Comparison of ENCODE assay signal across 2 cellular contexts in the genomic region with DNA sequence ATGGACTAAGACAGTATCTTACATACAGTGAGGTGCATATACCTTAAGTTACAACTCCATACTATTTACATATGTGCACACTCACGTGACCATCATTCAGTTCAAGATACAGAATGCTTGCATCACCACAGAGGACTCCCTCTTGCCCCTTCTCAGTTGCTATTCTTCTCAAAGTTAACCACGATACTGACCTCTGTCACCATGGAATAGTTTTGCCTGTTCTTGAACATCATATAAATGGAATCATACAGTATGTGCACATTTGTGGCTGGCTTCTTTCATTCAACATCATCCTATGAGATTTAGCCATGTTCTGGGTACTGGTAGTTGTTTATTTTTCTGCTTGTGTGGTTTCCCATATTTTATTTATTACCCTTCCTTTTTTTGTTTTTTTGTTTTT.
TF ChIP-seq lines count a peak whose summit lies in the region.

No MANE protein-coding gene starts in this region.

TF ChIP-seq in IMR-90, 13 proteins besides CTCF, POLR2A, EP300 and RAD21:
- TF ChIP-seq SMC3 (IDR thresholded peaks at IDR 0.05; ENCODE audit: low read depth, low read length) (no peak), CEBPB (IDR thresholded peaks at IDR 0.05; ENCODE audit: low read depth, low read length) (peak; percentile 9; the same call in 1 of the 2 replicates)
- TF ChIP-seq, protein P1, sequence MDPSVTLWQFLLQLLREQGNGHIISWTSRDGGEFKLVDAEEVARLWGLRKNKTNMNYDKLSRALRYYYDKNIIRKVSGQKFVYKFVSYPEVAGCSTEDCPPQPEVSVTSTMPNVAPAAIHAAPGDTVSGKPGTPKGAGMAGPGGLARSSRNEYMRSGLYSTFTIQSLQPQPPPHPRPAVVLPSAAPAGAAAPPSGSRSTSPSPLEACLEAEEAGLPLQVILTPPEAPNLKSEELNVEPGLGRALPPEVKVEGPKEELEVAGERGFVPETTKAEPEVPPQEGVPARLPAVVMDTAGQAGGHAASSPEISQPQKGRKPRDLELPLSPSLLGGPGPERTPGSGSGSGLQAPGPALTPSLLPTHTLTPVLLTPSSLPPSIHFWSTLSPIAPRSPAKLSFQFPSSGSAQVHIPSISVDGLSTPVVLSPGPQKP (IDR thresholded peaks at IDR 0.05; ENCODE audit: borderline replicate concordance, low read depth, low read length), result no peak
TF ChIP-seq in IMR-90: peak in this region for 1.

TF ChIP-seq in K562, 482 proteins besides CTCF, POLR2A, EP300 and RAD21:
- no peak for TF ChIP-seq BMI1 (IDR thresholded peaks at IDR 0.05; ENCODE audit: low read length)
- TF ChIP-seq, protein P2, sequence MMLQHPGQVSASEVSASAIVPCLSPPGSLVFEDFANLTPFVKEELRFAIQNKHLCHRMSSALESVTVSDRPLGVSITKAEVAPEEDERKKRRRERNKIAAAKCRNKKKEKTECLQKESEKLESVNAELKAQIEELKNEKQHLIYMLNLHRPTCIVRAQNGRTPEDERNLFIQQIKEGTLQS (IDR thresholded peaks at IDR 0.05), result 0 out of 2 replicates have a peak, but pooled peaks have one; percentile 9
- TF ChIP-seq, protein P2 (CRISPR knock-in tag; conservative IDR thresholded peaks at IDR 0.05), result no peak
